ENCODE assay signal across 13 cellular contexts in genomic region chr10:132645630-132646442, GRCh38.
"Had no signal": no experiment of that assay in that cellular context is flagged by ENCODE, and none has a peak within 500 bp of the region (broad histone marks: within the 10 kb centered on the region; RNA-seq: fewer than 3 reads in every experiment).

No MANE protein-coding gene starts in this region.

- H3K4me3 ChIP-seq: ascending aorta, colonic mucosa, gastrocnemius medialis, stomach, tibial nerve had no signal

- H3K27ac ChIP-seq: ascending aorta, colonic mucosa, gastrocnemius medialis, stomach had no signal

- DNase-seq: activated CD4-positive, alpha-beta T cell treated with anti-CD3 and anti-CD28 coated beads, Interleukin-2, amount 50 U/mL, for 1 hour; activated gamma-delta T cell; activated T-cell treated with anti-CD3 and anti-CD28 coated beads for 4 hours; colonic mucosa; effector CD8-positive, alpha-beta T cell; gastrocnemius medialis; mammary epithelial cell; occipital lobe; stimulated activated CD4-positive, alpha-beta T cell treated with anti-CD3 and anti-CD28 coated beads, Interleukin-4, amount 100 ng/mL, for 4 hours; stomach; T-helper 2 cell had no signal

- H3K36me3 ChIP-seq: colonic mucosa, gastrocnemius medialis had no signal

- H3K27me3 ChIP-seq: ascending aorta, colonic mucosa, gastrocnemius medialis, stomach, tibial nerve had no signal

- ATAC-seq: gastrocnemius medialis had no signal

- H3K9me3 ChIP-seq: ascending aorta, colonic mucosa, gastrocnemius medialis, stomach, tibial nerve had no signal

- H3K4me1 ChIP-seq: ascending aorta, gastrocnemius medialis had no signal
